8 cellular contexts compared by ENCODE assay signal in genomic region chr1:85230305-85230977, GRCh38. TPM values are rescaled to one million over a fixed set of nuclear protein-coding genes. Genes with fewer than 3 reads are reported as not detected.
DNase-seq lines count a peak whose midpoint lies in the region; ATAC-seq and TF ChIP-seq lines count a peak whose summit lies in the region.

No MANE protein-coding gene starts in this region.

- no peaks in the 10 kb centered on the region for H3K9me3 ChIP-seq in OCI-LY7 (ENCODE audit: low read length)

- BruUV-seq in OCI-LY7 (replicated peaks; lab: Mats Ljungman, UMichigan) = no TSS peak

- H3K9me2 ChIP-seq in OCI-LY7 (ENCODE audit: insufficient read depth, low read length) = no peaks in the 10 kb centered on the region

- no peak for DNase-seq in AG04449 (ENCODE audit: low read depth, low spot score)
- DNase-seq in G401 (ENCODE audit: low spot score) = peak; percentile 7
- DNase-seq in OCI-LY7 (ENCODE audit: low spot score) = no peak
- peak; percentile 26 to 51 for DNase-seq in erythroblast (lab: John Stamatoyannopoulos, UW)
- DNase-seq in NCI-H526 treated with DMSO at 0.1 percent for 48 hours (lab: John Stamatoyannopoulos, UW) = no peak
- DNase-seq in NCI-H187 (lab: John Stamatoyannopoulos, UW) = no peak
- DNase-seq in ACHN = no peak

- POLR2A ChIA-PET in AG04449 (lab: Yijun Ruan, JAX) = no interaction called here
- POLR2A ChIA-PET in OCI-LY7 (lab: Charles Lee) = interaction anchor here (1.1 to 1.2 kb wide), 2 partner anchors 17 to 345 kb away, joined by 3 read pairs; no protein-coding TSS in a partner anchor

- TF ChIP-seq CTCF in AG04449 (IDR thresholded peaks at IDR 0.05; ENCODE audit: insufficient read depth, low read length, missing control alignments) (peak; percentile 26), OCI-LY7 (conservative IDR thresholded peaks at IDR 0.05; ENCODE audit: low read length) (peak; percentile 27; the same call in 1 of the 2 replicates)

- no peaks in the 10 kb centered on the region for H3K79me2 ChIP-seq in OCI-LY7 (ENCODE audit: insufficient read depth, low read depth, low read length)

- ATAC-seq in GM21786 (IDR thresholded peaks at IDR 0.05; ENCODE audit: unreplicated experiment) = no peak

- no peaks in the 10 kb centered on the region for H4K20me1 ChIP-seq in OCI-LY7 (ENCODE audit: insufficient read depth, low read length)

- H2AFZ ChIP-seq in OCI-LY7 (ENCODE audit: low read length) = no peak overlapping the region; the same call in 1 of the 2 replicates

- intact Hi-C loops in OCI-LY7 (cut with micrococcal nuclease; ENCODE audit: unreplicated experiment) = no loop called here

- TF ChIP-seq POLR2A in erythroblast (IDR thresholded peaks at IDR 0.05; ENCODE audit: low read length) = no peak

- no peak overlapping the region for H3K4me2 ChIP-seq in OCI-LY7 (ENCODE audit: low read length)

- H3K4me3 ChIP-seq in AG04449 (ENCODE audit: low read depth, low read length) (no peak overlapping the region), OCI-LY7 (ENCODE audit: low read depth, low read length, poor library complexity, severe bottlenecking) (no peak overlapping the region)

- H3K36me3 ChIP-seq in OCI-LY7 (ENCODE audit: insufficient read depth, low read length) = no peaks in the 10 kb centered on the region

- H3K27ac ChIP-seq in OCI-LY7 (ENCODE audit: low read depth, low read length, poor library complexity, severe bottlenecking) = no peak overlapping the region

- in situ Hi-C loops in G401 (cut with HindIII; ENCODE audit: low sequenced_read_pairs) (no loop called here), ACHN (cut with HindIII; ENCODE audit: low pct_ligation_motif_present, low pct_unique_long_range_greater_than_20kb, low sequenced_read_pairs) (no loop called here)

- CTCF ChIA-PET in AG04449 (lab: Yijun Ruan, JAX) (interaction anchor here (0.7 to 2.6 kb wide), 11 partner anchors 10 to 285 kb away, joined by 3 to 11 read pairs (median 4); partner anchors contain the start of gene C1orf52), OCI-LY7 (lab: Charles Lee; ENCODE audit: unreplicated experiment) (no interaction called here)

- H3K4me1 ChIP-seq in OCI-LY7 (ENCODE audit: insufficient read depth, low read length, poor library complexity, severe bottlenecking) = no peaks in the 10 kb centered on the region

RNA-seq across cellular contexts. Expression of gene C1orf52, which starts 29.0 kb away (rescaled TPM):
- total RNA-seq in G401 (2014; rRNA removed; shearing (Covaris generic)) = 23.2 and 34.3 TPM in 2 replicates
- 35.6 and 55.3 TPM in 2 replicates for total RNA-seq in OCI-LY7 (2014; rRNA removed; shearing (Covaris generic))
- total RNA-seq in OCI-LY7 (2022) = 33.0 and 37.4 TPM in 2 replicates

RNA-seq across cellular contexts. Expression of gene SYDE2, which starts 29.6 kb away (rescaled TPM):
- total RNA-seq in G401 (2014; rRNA removed; shearing (Covaris generic)) = 9.2 and 12.0 TPM in 2 replicates
- total RNA-seq in OCI-LY7 (2014; rRNA removed; shearing (Covaris generic)) = not detected in 2 replicates
- total RNA-seq in OCI-LY7 (2022) = not detected in 2 replicates

RNA-seq across cellular contexts. Expression of gene BCL10, which starts 46.0 kb away (rescaled TPM):
- 6.7 and 7.9 TPM in 2 replicates for total RNA-seq in G401 (2014; rRNA removed; shearing (Covaris generic))
- total RNA-seq in OCI-LY7 (2014; rRNA removed; shearing (Covaris generic)) = 10.6 and 17.4 TPM in 2 replicates
- total RNA-seq in OCI-LY7 (2022) = 29.0 and 32.5 TPM in 2 replicates

Comparison
In these comparisons a context has a peak if more than half of its experiments do, and no peak if none do; other contexts are left out.
1. DNase-seq: peak in G401 (single experiment) and erythroblast (2 of 2); none in AG04449 (single experiment), OCI-LY7 (single experiment), NCI-H526 treated with DMSO at 0.1 percent for 48 hours (single experiment), NCI-H187 (0 of 2) and ACHN (single experiment).